ENCODE assay signal across 13 cellular contexts in the genomic region with DNA sequence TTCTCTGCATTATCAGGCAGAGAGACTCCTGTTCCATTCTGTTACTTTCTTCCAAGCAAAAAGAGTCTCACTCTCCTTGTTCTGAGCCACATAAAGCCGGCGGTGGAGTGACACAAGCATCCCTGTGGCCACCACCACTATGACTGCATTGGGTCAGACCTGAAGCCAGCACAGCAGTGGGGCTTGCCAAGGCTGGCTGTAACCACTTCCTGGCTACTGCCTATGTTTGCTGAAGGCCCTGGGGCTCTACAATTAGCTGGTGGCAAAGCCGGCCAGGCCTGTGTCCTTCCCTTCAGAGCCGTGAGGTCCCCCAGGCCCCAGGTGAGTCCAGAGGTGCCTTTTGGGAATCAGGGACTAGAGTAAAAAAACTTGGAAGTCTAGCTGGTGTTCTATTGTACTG. TPM values are rescaled to one million over a fixed set of nuclear protein-coding genes. Genes with fewer than 3 reads are reported as not detected.
DNase-seq lines count a peak whose midpoint lies in the region; ATAC-seq and TF ChIP-seq lines count a peak whose summit lies in the region.
"Had no signal": no experiment of that assay in that cellular context is flagged by ENCODE, and none has a peak within 500 bp of the region (broad histone marks: within the 10 kb centered on the region; RNA-seq: fewer than 3 reads in every experiment).

No MANE protein-coding gene starts in this region.

- POLR2A ChIA-PET in PC-3 (lab: Charles Lee; ENCODE audit: unreplicated experiment) = no interaction called here

- H3K4me3 ChIP-seq in PC-3 (ENCODE audit: low read length) (no peak overlapping the region), epithelial cell of esophagus (ENCODE audit: low read length) (no peak overlapping the region)

- no peaks in the 10 kb centered on the region for H3K36me3 ChIP-seq in PC-3 (ENCODE audit: low read depth, low read length)

- H3K27me3 Mint-ChIP-seq in nephron progenitor cell (ENCODE audit: low read depth, poor library complexity) = peaks cover 4% of the 10 kb centered on the region

- intact Hi-C loops in PC-3 (cut with micrococcal nuclease) = no loop called here

- CTCF ChIA-PET in PC-3 (lab: Charles Lee) = interaction anchor here (0.6 kb wide), 1 partner anchor 27 kb away, joined by 3 read pairs; no protein-coding TSS in a partner anchor

- H2AFZ ChIP-seq in PC-3 (ENCODE audit: low read length) = no peak overlapping the region

- H3K27me3 ChIP-seq in PC-3 (ENCODE audit: low read length) = no peaks in the 10 kb centered on the region
- H3K27me3 ChIP-seq: foreskin keratinocyte had no signal

- no peaks in the 10 kb centered on the region for H4K20me1 ChIP-seq in PC-3 (ENCODE audit: low read length)

- peaks cover 14% of the 10 kb centered on the region for H3K9me3 Mint-ChIP-seq in nephron progenitor cell
- H3K9me3 Mint-ChIP-seq: H9 had no signal

- TF ChIP-seq CTCF in PC-3 (conservative IDR thresholded peaks at IDR 0.05; ENCODE audit: low read depth, low read length) (no peak), epithelial cell of esophagus (IDR thresholded peaks at IDR 0.05; ENCODE audit: insufficient read depth, low read depth, low read length, missing control alignments) (no peak), nephron progenitor cell (IDR thresholded peaks at IDR 0.05) (no peak)

- BruUV-seq in PC-3 (replicated peaks; lab: Mats Ljungman, UMichigan) = no TSS peak

- peaks cover 14% of the 10 kb centered on the region for H3K36me3 Mint-ChIP-seq in nephron progenitor cell (ENCODE audit: low read depth)

- H3K9me3 ChIP-seq in PC-3 (ENCODE audit: low read length) = no peaks in the 10 kb centered on the region

- DNase-seq in A172 (ENCODE audit: low spot score) (peak; percentile 11), EH (ENCODE audit: low read depth) (peak; percentile 72), PC-3 (peak; percentile 72), epithelial cell of esophagus (ENCODE audit: low read depth) (peak; percentile 18), nephron progenitor cell (no peak), ureter (ENCODE audit: low spot score) (no peak)
- DNase-seq: cortex of kidney; foreskin keratinocyte; H9; stimulated activated CD4-positive, alpha-beta T cell treated with anti-CD3 and anti-CD28 coated beads, Interleukin-12 subunit alpha, Interleukin-12 subunit beta, amount 100 ng/mL, for 4 hours had no signal

- H3K27ac Mint-ChIP-seq in nephron progenitor cell = no peak overlapping the region
- H3K27ac Mint-ChIP-seq: H9 had no signal

- H3K4me3 Mint-ChIP-seq in nephron progenitor cell = no peak overlapping the region
- H3K4me3 Mint-ChIP-seq: CD14-positive monocyte, H9 had no signal

- no peak overlapping the region for H3K9ac ChIP-seq in PC-3 (ENCODE audit: low read length)

- no peak overlapping the region for H3K27ac ChIP-seq in PC-3 (ENCODE audit: low read length)
- H3K27ac ChIP-seq: foreskin keratinocyte had no signal

- no peaks in the 10 kb centered on the region for H3K79me2 ChIP-seq in PC-3 (ENCODE audit: low read length)

- H3K4me1 Mint-ChIP-seq in nephron progenitor cell = peaks cover 10% of the 10 kb centered on the region
- H3K4me1 Mint-ChIP-seq: H9 had no signal

- ATAC-seq in PC-3 = peak; percentile 91
- no peak for ATAC-seq in HG02759 (IDR thresholded peaks at IDR 0.05; ENCODE audit: unreplicated experiment)
- ATAC-seq in GM18870 (IDR thresholded peaks at IDR 0.05; ENCODE audit: unreplicated experiment) = no peak
- ATAC-seq: foreskin keratinocyte had no signal

- no peaks in the 10 kb centered on the region for H3F3A ChIP-seq in PC-3 (ENCODE audit: low read length, unreplicated experiment)

- no peaks in the 10 kb centered on the region for H3K9me2 ChIP-seq in PC-3 (replicated peaks; ENCODE audit: low read length)

- H3K4me1 ChIP-seq in PC-3 (ENCODE audit: insufficient read depth, low read length) = peaks cover 10% of the 10 kb centered on the region
- H3K4me1 ChIP-seq: foreskin keratinocyte had no signal

- no peak overlapping the region for H3K4me2 ChIP-seq in PC-3 (ENCODE audit: low read length)

RNA-seq across cellular contexts. Expression of gene PLAC8, which starts 31.8 kb away (rescaled TPM):
- 2.7 and 6.7 TPM in 2 replicates for total RNA-seq in A172 (2014; rRNA removed; shearing (Covaris generic))
- total RNA-seq in PC-3 (2014; rRNA removed) (1.6 and 3.7 TPM in 2 replicates), ureter (4.9 TPM)

RNA-seq across cellular contexts. Expression of gene COPS4, which starts 47.8 kb away (rescaled TPM):
- 94.3 and 103 TPM in 2 replicates for total RNA-seq in A172 (2014; rRNA removed; shearing (Covaris generic))
- total RNA-seq in PC-3 (2014; rRNA removed) (49.5 and 58.3 TPM in 2 replicates), ureter (35.3 TPM)

Comparison
In these comparisons a context has a peak if more than half of its experiments do, and no peak if none do; other contexts are left out.
1. DNase-seq: peak in A172 (single experiment), EH (single experiment), PC-3 (single experiment) and epithelial cell of esophagus (single experiment); none in nephron progenitor cell (single experiment) and ureter (single experiment).